Comparison of ENCODE assay signal across 27 cellular contexts in genomic region chr2:28929581-28929980, GRCh38. TPM values are rescaled to one million over a fixed set of nuclear protein-coding genes. Genes with fewer than 3 reads are reported as not detected.
DNase-seq lines count a peak whose midpoint lies in the region; ATAC-seq, FAIRE-seq and TF ChIP-seq lines count a peak whose summit lies in the region.
"Had no signal": no experiment of that assay in that cellular context is flagged by ENCODE, and none has a peak within 500 bp of the region (broad histone marks: within the 10 kb centered on the region; RNA-seq: fewer than 3 reads in every experiment).

No MANE protein-coding gene starts in this region.

- TF ChIP-seq CTCF in A549 (IDR thresholded peaks at IDR 0.05): no peak
- TF ChIP-seq CTCF in GM12878 (IDR thresholded peaks at IDR 0.05 in 2 of 3, conservative IDR thresholded peaks at IDR 0.05 in 1 of 3; ENCODE audit: control insufficient read depth in 2 of 3, extremely low read depth in 1 of 3, insufficient read depth in 1 of 3, low read depth in 3 of 3, low read length in 3 of 3): no peak
- TF ChIP-seq CTCF in suprapubic skin (IDR thresholded peaks at IDR 0.05): no peak

- no peak overlapping the region for H3K27ac ChIP-seq in A549
- no peak overlapping the region for H3K27ac ChIP-seq in GM23248
- H3K27ac ChIP-seq in GM12878 (ENCODE audit: control insufficient read depth, insufficient read depth): no peak overlapping the region
- peak overlapping the region; percentile 94 for H3K27ac ChIP-seq in mesenchymal stem cell (ENCODE audit: low read length, poor library complexity, severe bottlenecking)
- no peak overlapping the region for H3K27ac ChIP-seq in suprapubic skin
- H3K27ac ChIP-seq: BLaER1 treated with 17β-estradiol and CSF1 and Interleukin-3, amounts not matched to agents 10 nM and 100 nM; HL-60; SJSA1 had no signal

- H3K9me3 Mint-ChIP-seq in stimulated activated memory B cell treated with anti-CD40 and anti-IgM and Interleukin-4, amounts not matched to agents 10 μg/mL and 1 μg/mL and 100 μg/mL, for 72 hours: no peaks in the 10 kb centered on the region
- H3K9me3 Mint-ChIP-seq: CD8-positive, alpha-beta T cell had no signal

- H2BK120ac ChIP-seq in mesenchymal stem cell (ENCODE audit: low read depth, low read length): no peak overlapping the region

- no peak overlapping the region for H4K91ac ChIP-seq in mesenchymal stem cell (ENCODE audit: low read length)

- no peak for TF ChIP-seq EP300 in A549 (IDR thresholded peaks at IDR 0.05)
- TF ChIP-seq EP300 in GM12878 (IDR thresholded peaks at IDR 0.05; ENCODE audit: borderline replicate concordance in 1 of 2, control insufficient read depth in 1 of 2, low read depth in 2 of 2, low read length in 2 of 2): no peak
- TF ChIP-seq EP300 in suprapubic skin (IDR thresholded peaks at IDR 0.05): no peak

- H3K18ac ChIP-seq in mesenchymal stem cell (ENCODE audit: low read depth in 1 of 2, low read length in 2 of 2): no peak overlapping the region

- BruUV-seq in GM12878 (replicated peaks; lab: Mats Ljungman, UMichigan): no TSS peak

- TF ChIP-seq RAD21 in A549 (conservative IDR thresholded peaks at IDR 0.05 in 1 of 2, IDR thresholded peaks at IDR 0.05 in 1 of 2): no peak
- no peak for TF ChIP-seq RAD21 in GM12878 (IDR thresholded peaks at IDR 0.05; ENCODE audit: insufficient read depth, low read depth, low read length)

- no peak overlapping the region for H3K14ac ChIP-seq in mesenchymal stem cell (ENCODE audit: low read length in 2 of 2)

- SMC1A ChIA-PET in GM12878 (lab: Charles Lee; ENCODE audit: uncharacterized antibody, unreplicated experiment): interaction anchor here (2.6 kb wide), 1 partner anchor 8 kb away, joined by 8 read pairs; no protein-coding TSS in a partner anchor

- H3K79me1 ChIP-seq in mesenchymal stem cell (replicated peaks; ENCODE audit: low read length, poor library complexity, severe bottlenecking): peaks cover 5% of the 10 kb centered on the region

- intact Hi-C loops in GM12878 (cut with micrococcal nuclease; ENCODE audit: unreplicated experiment): no loop called here

- no peaks in the 10 kb centered on the region for H4K20me1 ChIP-seq in GM23248 (ENCODE audit: insufficient read depth)
- no peaks in the 10 kb centered on the region; the same call in 1 of the 2 replicates for H4K20me1 ChIP-seq in GM12878 (ENCODE audit: control insufficient read depth, insufficient read depth)

- CTCF ChIA-PET in A549 (lab: Yijun Ruan, JAX) (no interaction called here), GM12878 (lab: Yijun Ruan, JAX) (interaction anchor here (1.1 kb wide), 1 partner anchor 13 kb away, joined by 4 read pairs; no protein-coding TSS in a partner anchor)

- H3K9ac ChIP-seq in GM23248 (no peak overlapping the region), GM12878 (ENCODE audit: control insufficient read depth, insufficient read depth, low read length) (no peak overlapping the region), mesenchymal stem cell (ENCODE audit: low read length) (no peak overlapping the region)
- H3K9ac ChIP-seq: BLaER1 treated with 17β-estradiol and CSF1 and Interleukin-3, amounts not matched to agents 10 nM and 100 nM had no signal

- H3K9me3 ChIP-seq in A549: no peaks in the 10 kb centered on the region
- no peaks in the 10 kb centered on the region for H3K9me3 ChIP-seq in GM23248 (ENCODE audit: low read depth)
- H3K9me3 ChIP-seq in GM12878 (replicated peaks; ENCODE audit: control insufficient read depth, insufficient read depth, low read length): no peaks in the 10 kb centered on the region
- no peaks in the 10 kb centered on the region for H3K9me3 ChIP-seq in mesenchymal stem cell (ENCODE audit: control insufficient read depth, low read length)
- no peaks in the 10 kb centered on the region for H3K9me3 ChIP-seq in suprapubic skin
- H3K9me3 ChIP-seq: BLaER1 treated with 17β-estradiol and CSF1 and Interleukin-3, amounts not matched to agents 10 nM and 100 nM; Caco-2; SJSA1 had no signal

- no peak overlapping the region for H2BK12ac ChIP-seq in mesenchymal stem cell (ENCODE audit: low read length in 2 of 2)

- 0 out of 3 replicates have a peak overlapping the region, but pooled peaks have one; percentile 0 for H3K4me2 ChIP-seq in A549
- no peak overlapping the region for H3K4me2 ChIP-seq in GM23248 (ENCODE audit: unreplicated experiment)
- no peak overlapping the region for H3K4me2 ChIP-seq in GM12878 (ENCODE audit: control insufficient read depth, insufficient read depth)
- H3K4me2 ChIP-seq in mesenchymal stem cell (ENCODE audit: low read length, poor library complexity, severe bottlenecking): no peak overlapping the region
- H3K4me2 ChIP-seq: BLaER1 treated with 17β-estradiol and CSF1 and Interleukin-3, amounts not matched to agents 10 nM and 100 nM had no signal

- no peak overlapping the region for H2BK5ac ChIP-seq in mesenchymal stem cell (ENCODE audit: low read depth, low read length, poor library complexity, severe bottlenecking)

- no peak overlapping the region for H3K4ac ChIP-seq in mesenchymal stem cell (ENCODE audit: low read depth in 1 of 2, low read length in 2 of 2)

- no peaks in the 10 kb centered on the region for H3K9me2 ChIP-seq in GM23248 (ENCODE audit: insufficient read depth)

- POLR2A ChIA-PET in A549 (lab: Yijun Ruan, JAX): no interaction called here
- POLR2A ChIA-PET in GM12878 (lab: Charles Lee): no interaction called here

- ATAC-seq in A549: no peak
- no peak for ATAC-seq in GM12878
- no peak for ATAC-seq in GM18870 (IDR thresholded peaks at IDR 0.05; ENCODE audit: unreplicated experiment)
- no peak for ATAC-seq in stimulated activated memory B cell treated with anti-CD40 and anti-IgM and Interleukin-4, amounts not matched to agents 10 μg/mL and 1 μg/mL and 100 μg/mL, for 72 hours
- ATAC-seq: CD8-positive, alpha-beta T cell had no signal

- no peaks in the 10 kb centered on the region for H3K27me3 Mint-ChIP-seq in stimulated activated memory B cell treated with anti-CD40 and anti-IgM and Interleukin-4, amounts not matched to agents 10 μg/mL and 1 μg/mL and 100 μg/mL, for 72 hours

- H3F3A ChIP-seq in GM23248 (ENCODE audit: insufficient read depth): peaks cover 27% of the 10 kb centered on the region

- no peak overlapping the region for H4K8ac ChIP-seq in mesenchymal stem cell (ENCODE audit: low read length)

- FAIRE-seq in A549 (lab: Jason Lieb, UNC): no peak
- FAIRE-seq in GM12878 (lab: Jason Lieb, UNC): peak; percentile 69

- TF ChIP-seq POLR2A in A549 (IDR thresholded peaks at IDR 0.05; ENCODE audit: low read length) (no peak), GM12878 (IDR thresholded peaks at IDR 0.05; ENCODE audit: low read depth, low read length) (no peak), suprapubic skin (IDR thresholded peaks at IDR 0.05) (no peak)

- RAD21 ChIA-PET in GM12878 (lab: Charles Lee; ENCODE audit: unreplicated experiment): no interaction called here

- H3K79me2 ChIP-seq in GM23248 (ENCODE audit: insufficient read depth) (peaks cover 96% of the 10 kb centered on the region), GM12878 (ENCODE audit: control insufficient read depth, insufficient read depth, low read length) (no peaks in the 10 kb centered on the region; the same call in none of the 2 replicates)

- peaks cover 71% of the 10 kb centered on the region for H3K36me3 Mint-ChIP-seq in stimulated activated memory B cell treated with anti-CD40 and anti-IgM and Interleukin-4, amounts not matched to agents 10 μg/mL and 1 μg/mL and 100 μg/mL, for 72 hours

- H3K4me3 Mint-ChIP-seq in stimulated activated memory B cell treated with anti-CD40 and anti-IgM and Interleukin-4, amounts not matched to agents 10 μg/mL and 1 μg/mL and 100 μg/mL, for 72 hours: no peak overlapping the region
- H3K4me3 Mint-ChIP-seq: CD8-positive, alpha-beta T cell had no signal

- no peak overlapping the region for H2BK15ac ChIP-seq in mesenchymal stem cell (ENCODE audit: low read depth, poor library complexity, severe bottlenecking)

- no peak overlapping the region for H2AK5ac ChIP-seq in mesenchymal stem cell (ENCODE audit: low read length, severe bottlenecking)

- WGBS in A549 (ENCODE audit: missing lambda C conversion rate): 38% methylated on average over 4 of the region's 4 CpGs
- 31 to 38% methylated on average over 4 of the region's 4 CpGs for WGBS in GM23248 (ENCODE audit: low coverage in 1 of 2, low lambda C conversion rate in 2 of 2, missing lambda C conversion rate in 2 of 2), 2 experiments
- 83% methylated on average over 4 of the region's 4 CpGs for WGBS in GM12878 (ENCODE audit: insufficient coverage, insufficient replicate concordance, low lambda C conversion rate, missing lambda C conversion rate)
- 86% methylated on average over 1 of the region's 4 CpGs for WGBS in mesenchymal stem cell
- WGBS in suprapubic skin: 91% methylated on average over 4 of the region's 4 CpGs

- H3K36me3 ChIP-seq in GM23248 (ENCODE audit: low read depth) (peaks cover 70% of the 10 kb centered on the region), GM12878 (ENCODE audit: control insufficient read depth in 2 of 2, insufficient read depth in 2 of 2, low read length in 1 of 2) (peaks cover 13 to 22% of the 10 kb centered on the region in 2 experiments), mesenchymal stem cell (ENCODE audit: control insufficient read depth in 1 of 2, insufficient read depth in 2 of 2, low read depth in 1 of 2, low read length in 2 of 2) (peaks cover 11 to 99% of the 10 kb centered on the region in 2 experiments), suprapubic skin (peaks cover 89% of the 10 kb centered on the region)

- H3K4me3 ChIP-seq in A549: no peak overlapping the region
- no peak overlapping the region for H3K4me3 ChIP-seq in GM23248
- H3K4me3 ChIP-seq in GM12878: no peak overlapping the region
- no peak overlapping the region for H3K4me3 ChIP-seq in mesenchymal stem cell (ENCODE audit: insufficient read depth in 1 of 2, low read depth in 1 of 2, low read length in 2 of 2)
- H3K4me3 ChIP-seq in suprapubic skin: no peak overlapping the region
- H3K4me3 ChIP-seq: BLaER1 treated with 17β-estradiol and CSF1 and Interleukin-3, amounts not matched to agents 10 nM and 100 nM; SJSA1 had no signal

- H3K23ac ChIP-seq in mesenchymal stem cell (ENCODE audit: low read length in 2 of 2): no peak overlapping the region

- DNase-seq in A549 (ENCODE audit: low read depth in 1 of 2, low spot score in 1 of 2) (no peak), GM23248 (peak; percentile 16), GM12878 (ENCODE audit: low read depth, low spot score) (no peak), mesenchymal stem cell (no peak), suprapubic skin (ENCODE audit: low spot score in 2 of 2) (no peak), mucosa of gallbladder (ENCODE audit: low spot score) (no peak)
- DNase-seq: 8988T; Caco-2; CD8-positive, alpha-beta T cell; DMS 273 treated with DMSO at 0.1 percent for 48 hours; DMS79; GOT3; NCI-H1048; NCI-H1417; NCI-H1694 treated with DMSO at 0.1 percent for 48 hours; NCI-H2081 treated with DMSO at 0.1 percent for 48 hours; NCI-H2171; NCI-H226; NCI-H510A; NCI-H69; Right ventricle myocardium superior; RPMI8226 had no signal

- no peaks in the 10 kb centered on the region for H3K27me3 ChIP-seq in GM23248 (replicated peaks; ENCODE audit: insufficient read depth)
- H3K27me3 ChIP-seq in GM12878 (replicated peaks in 1 of 2; ENCODE audit: control insufficient read depth in 2 of 2, insufficient read depth in 2 of 2, low read length in 1 of 2): no peaks in the 10 kb centered on the region
- H3K27me3 ChIP-seq in mesenchymal stem cell (ENCODE audit: control insufficient read depth in 1 of 2, insufficient read depth in 1 of 2, low read length in 2 of 2): no peaks in the 10 kb centered on the region
- no peaks in the 10 kb centered on the region for H3K27me3 ChIP-seq in suprapubic skin
- H3K27me3 ChIP-seq: BLaER1 treated with 17β-estradiol and CSF1 and Interleukin-3, amounts not matched to agents 10 nM and 100 nM; SJSA1 had no signal

- H2AFZ ChIP-seq in GM23248 (no peak overlapping the region), GM12878 (ENCODE audit: control insufficient read depth, low read depth, low read length) (no peak overlapping the region), mesenchymal stem cell (ENCODE audit: low read depth, low read length) (no peak overlapping the region)

- peaks cover 34% of the 10 kb centered on the region for H3K4me1 ChIP-seq in A549
- H3K4me1 ChIP-seq in GM23248 (ENCODE audit: insufficient read depth): peaks cover 26% of the 10 kb centered on the region
- H3K4me1 ChIP-seq in GM12878 (ENCODE audit: control insufficient read depth, insufficient read depth, low read length): no peaks in the 10 kb centered on the region
- peaks cover 10% of the 10 kb centered on the region for H3K4me1 ChIP-seq in mesenchymal stem cell (ENCODE audit: control insufficient read depth, insufficient read depth, low read depth, low read length)
- H3K4me1 ChIP-seq in suprapubic skin: peaks cover 9% of the 10 kb centered on the region
- H3K4me1 ChIP-seq: BLaER1 treated with 17β-estradiol and CSF1 and Interleukin-3, amounts not matched to agents 10 nM and 100 nM; Caco-2; SJSA1 had no signal

- H3K27ac Mint-ChIP-seq in stimulated activated memory B cell treated with anti-CD40 and anti-IgM and Interleukin-4, amounts not matched to agents 10 μg/mL and 1 μg/mL and 100 μg/mL, for 72 hours: no peak overlapping the region
- H3K27ac Mint-ChIP-seq: CD8-positive, alpha-beta T cell had no signal

- no peaks in the 10 kb centered on the region for H3K4me1 Mint-ChIP-seq in stimulated activated memory B cell treated with anti-CD40 and anti-IgM and Interleukin-4, amounts not matched to agents 10 μg/mL and 1 μg/mL and 100 μg/mL, for 72 hours

- in situ Hi-C loops in GM23248 (cut with MboI): no loop called here
- in situ Hi-C loops in GM12878 (cut with MboI): no loop called here

RNA-seq across cellular contexts. Expression of gene WDR43, which starts 35.1 kb away (rescaled TPM):
- polyA plus RNA-seq in A549 (2011; rRNA removed) (208 and 256 TPM in 2 replicates), A549 (2017; fragmentation: RNase III; extraction: RNeasy Plus Mini Kit Qiagen cat#74134 plus additional on column Dnase treatment) (71.8 to 83.6 TPM (median 72.4 TPM) in 3 replicates), GM23248 (2016; fragmentation: Nextera tagmentation; extraction: Ambion mirVana) (28.5 and 31.3 TPM in 2 replicates), GM12878 (2011; rRNA removed) (153 and 179 TPM in 2 replicates), GM12878 (2014; fragmentation: Illumina TruSeq; extraction: Trizol) (84.4 and 103 TPM in 2 replicates), GM12878 (2014; fragmentation: Nextera tagmentation; extraction: Ambion mirVana) (10 to 100 TPM; 39.3 to 39.6 TPM), GM12878 (2014; rRNA removed) (61.8 and 67.4 TPM in 2 replicates), GM12878 (2016; fragmentation: Nextera tagmentation; extraction: Ambion mirVana) (10 to 100 TPM; 75.6 to 79.5 TPM)
- polyA plus RNA-seq in A549 (2012; cell fraction: cytosol; rRNA removed): 50.6 and 51.9 TPM in 2 replicates
- polyA plus RNA-seq in A549 (2012; cell fraction: nucleus; rRNA removed): 25.6 and 29.6 TPM in 2 replicates
- 186 and 192 TPM in 2 replicates for polyA minus RNA-seq in A549 (2011; rRNA and poly(A)+ RNA removed)
- 68.9 and 71.8 TPM in 2 replicates for total RNA-seq in GM23248 (2014; rRNA removed; shearing (Covaris generic))
- 194 and 200 TPM in 2 replicates for total RNA-seq in GM12878 (2013; cell fraction: nucleolus; rRNA removed)
- total RNA-seq in GM12878 (2014; rRNA removed) (88.6 and 109 TPM in 2 replicates), GM12878 (2014; rRNA removed; fragmentation: Illumina TruSeq; extraction: Trizol) (139 and 142 TPM in 2 replicates), GM12878 (2021) (105 and 108 TPM in 2 replicates), suprapubic skin (10 to 100 TPM; 49.3 to 92.5 (median 62.2) TPM), mucosa of gallbladder (27.6 TPM)
- polyA plus RNA-seq in GM12878 (2011; ENCODE audit: low read depth): 16.6 TPM
- 51.3 and 52.7 TPM in 2 replicates for polyA plus RNA-seq in GM12878 (2011; cell fraction: cytosol; rRNA removed)
- 56.8 and 68.2 TPM in 2 replicates for polyA plus RNA-seq in GM12878 (2011; cell fraction: nucleus; rRNA removed)
- 31.6 and 36.0 TPM in 2 replicates for polyA plus RNA-seq in GM12878 (2012)
- 142 and 381 TPM in 2 replicates for polyA minus RNA-seq in GM12878 (2011; rRNA and poly(A)+ RNA removed)
- polyA minus RNA-seq in GM12878 (2011; cell fraction: cytosol; rRNA and poly(A)+ RNA removed): 43.3 and 92.1 TPM in 2 replicates
- polyA minus RNA-seq in GM12878 (2011; cell fraction: nucleus; rRNA and poly(A)+ RNA removed): 51.5 and 60.6 TPM in 2 replicates
- 25.2 TPM for polyA plus RNA-seq in mesenchymal stem cell (2013, experiment 1 of 2)
- polyA plus RNA-seq in mesenchymal stem cell (2013, experiment 2 of 2): 25.0 TPM

RNA-seq across cellular contexts. Expression of gene TOGARAM2, which starts 51.5 kb away (rescaled TPM):
- 0.05 and 0.14 TPM in 2 replicates for polyA plus RNA-seq in A549 (2011; rRNA removed)
- 0.38 and 0.41 TPM in 2 replicates for polyA plus RNA-seq in A549 (2012; cell fraction: cytosol; rRNA removed)
- polyA plus RNA-seq in A549 (2012; cell fraction: nucleus; rRNA removed): 0.92 and 0.96 TPM in 2 replicates
- 0.25 to 0.35 TPM (median 0.30 TPM) in 3 replicates for polyA plus RNA-seq in A549 (2017; fragmentation: RNase III; extraction: RNeasy Plus Mini Kit Qiagen cat#74134 plus additional on column Dnase treatment)
- 0.10 and 0.33 TPM in 2 replicates for polyA minus RNA-seq in A549 (2011; rRNA and poly(A)+ RNA removed)
- not detected in 2 replicates for total RNA-seq in GM23248 (2014; rRNA removed; shearing (Covaris generic))
- polyA plus RNA-seq in GM23248 (2016; fragmentation: Nextera tagmentation; extraction: Ambion mirVana): 0.03 TPM in 1 of 2 replicates, not detected in the other
- total RNA-seq in GM12878 (2013; cell fraction: nucleolus; rRNA removed): 0.06 and 0.42 TPM in 2 replicates
- total RNA-seq in GM12878 (2014; rRNA removed): 0.06 and 0.11 TPM in 2 replicates
- total RNA-seq in GM12878 (2014; rRNA removed; fragmentation: Illumina TruSeq; extraction: Trizol): not detected in 2 replicates
- not detected in 2 replicates for total RNA-seq in GM12878 (2021)
- polyA plus RNA-seq in GM12878 (2011; ENCODE audit: low read depth): not detected
- not detected in 2 replicates for polyA plus RNA-seq in GM12878 (2011; rRNA removed)
- 0.03 TPM in 2 replicates for polyA plus RNA-seq in GM12878 (2011; cell fraction: cytosol; rRNA removed)
- 0.31 and 0.39 TPM in 2 replicates for polyA plus RNA-seq in GM12878 (2011; cell fraction: nucleus; rRNA removed)
- 0.08 and 0.15 TPM in 2 replicates for polyA plus RNA-seq in GM12878 (2012)
- 0.03 TPM in 1 of 2 replicates, not detected in the other for polyA plus RNA-seq in GM12878 (2014; fragmentation: Illumina TruSeq; extraction: Trizol)
- not detected for polyA plus RNA-seq in GM12878 (2014; fragmentation: Nextera tagmentation; extraction: Ambion mirVana)
- polyA plus RNA-seq in GM12878 (2014; rRNA removed): 0.01 TPM in 1 of 2 replicates, not detected in the other
- not detected for polyA plus RNA-seq in GM12878 (2016; fragmentation: Nextera tagmentation; extraction: Ambion mirVana)
- not detected in 2 replicates for polyA minus RNA-seq in GM12878 (2011; rRNA and poly(A)+ RNA removed)
- not detected in 2 replicates for polyA minus RNA-seq in GM12878 (2011; cell fraction: cytosol; rRNA and poly(A)+ RNA removed)
- polyA minus RNA-seq in GM12878 (2011; cell fraction: nucleus; rRNA and poly(A)+ RNA removed): under 0.01 and 0.10 TPM in 2 replicates
- 0.06 TPM for polyA plus RNA-seq in mesenchymal stem cell (2013, experiment 1 of 2)
- 0.08 TPM for polyA plus RNA-seq in mesenchymal stem cell (2013, experiment 2 of 2)
- total RNA-seq in suprapubic skin: 1 to 10 TPM in 2 of 4 donors, under 1 TPM in 2; 0.08 to 4.9 (median 1.4) TPM
- total RNA-seq in mucosa of gallbladder: 3.5 TPM

RNA-seq across cellular contexts. Expression of gene TRMT61B, which starts 59.5 kb away (rescaled TPM):
- polyA plus RNA-seq in A549 (2011; rRNA removed): 24.9 and 38.6 TPM in 2 replicates
- 14.2 and 14.4 TPM in 2 replicates for polyA plus RNA-seq in A549 (2012; cell fraction: cytosol; rRNA removed)
- 9.8 TPM in 2 replicates for polyA plus RNA-seq in A549 (2012; cell fraction: nucleus; rRNA removed)
- 21.6 to 23.3 TPM (median 21.8 TPM) in 3 replicates for polyA plus RNA-seq in A549 (2017; fragmentation: RNase III; extraction: RNeasy Plus Mini Kit Qiagen cat#74134 plus additional on column Dnase treatment)
- 7.9 and 8.7 TPM in 2 replicates for polyA minus RNA-seq in A549 (2011; rRNA and poly(A)+ RNA removed)
- 11.0 and 13.6 TPM in 2 replicates for total RNA-seq in GM23248 (2014; rRNA removed; shearing (Covaris generic))
- 21.1 and 21.8 TPM in 2 replicates for polyA plus RNA-seq in GM23248 (2016; fragmentation: Nextera tagmentation; extraction: Ambion mirVana)
- 37.9 and 38.3 TPM in 2 replicates for total RNA-seq in GM12878 (2013; cell fraction: nucleolus; rRNA removed)
- 16.0 and 18.2 TPM in 2 replicates for total RNA-seq in GM12878 (2014; rRNA removed)
- total RNA-seq in GM12878 (2014; rRNA removed; fragmentation: Illumina TruSeq; extraction: Trizol): 15.3 and 19.5 TPM in 2 replicates
- total RNA-seq in GM12878 (2021): 14.7 and 15.7 TPM in 2 replicates
- 5.8 TPM for polyA plus RNA-seq in GM12878 (2011; ENCODE audit: low read depth)
- 19.3 and 30.0 TPM in 2 replicates for polyA plus RNA-seq in GM12878 (2011; rRNA removed)
- polyA plus RNA-seq in GM12878 (2011; cell fraction: cytosol; rRNA removed): 8.3 and 9.4 TPM in 2 replicates
- polyA plus RNA-seq in GM12878 (2011; cell fraction: nucleus; rRNA removed): 9.8 and 10.5 TPM in 2 replicates
- polyA plus RNA-seq in GM12878 (2012): 9.2 and 10.5 TPM in 2 replicates
- polyA plus RNA-seq in GM12878 (2014; fragmentation: Illumina TruSeq; extraction: Trizol): 13.1 and 14.0 TPM in 2 replicates
- 10 to 100 TPM; 18.1 to 23.0 TPM for polyA plus RNA-seq in GM12878 (2014; fragmentation: Nextera tagmentation; extraction: Ambion mirVana)
- polyA plus RNA-seq in GM12878 (2014; rRNA removed): 10.4 and 12.8 TPM in 2 replicates
- 10 to 100 TPM; 23.2 to 23.7 TPM for polyA plus RNA-seq in GM12878 (2016; fragmentation: Nextera tagmentation; extraction: Ambion mirVana)
- polyA minus RNA-seq in GM12878 (2011; rRNA and poly(A)+ RNA removed): 8.3 and 9.1 TPM in 2 replicates
- 2.8 and 4.1 TPM in 2 replicates for polyA minus RNA-seq in GM12878 (2011; cell fraction: cytosol; rRNA and poly(A)+ RNA removed)
- polyA minus RNA-seq in GM12878 (2011; cell fraction: nucleus; rRNA and poly(A)+ RNA removed): 11.1 and 15.4 TPM in 2 replicates
- polyA plus RNA-seq in mesenchymal stem cell (2013, experiment 1 of 2): 9.3 TPM
- polyA plus RNA-seq in mesenchymal stem cell (2013, experiment 2 of 2): 11.9 TPM
- total RNA-seq in suprapubic skin: 10 to 100 TPM in 3 of 4 donors, 1 to 10 TPM in 1; 9.4 to 14.5 (median 10.8) TPM
- total RNA-seq in mucosa of gallbladder: 14.6 TPM
